ENCODE assay signal across 19 cellular contexts in the genomic region with DNA sequence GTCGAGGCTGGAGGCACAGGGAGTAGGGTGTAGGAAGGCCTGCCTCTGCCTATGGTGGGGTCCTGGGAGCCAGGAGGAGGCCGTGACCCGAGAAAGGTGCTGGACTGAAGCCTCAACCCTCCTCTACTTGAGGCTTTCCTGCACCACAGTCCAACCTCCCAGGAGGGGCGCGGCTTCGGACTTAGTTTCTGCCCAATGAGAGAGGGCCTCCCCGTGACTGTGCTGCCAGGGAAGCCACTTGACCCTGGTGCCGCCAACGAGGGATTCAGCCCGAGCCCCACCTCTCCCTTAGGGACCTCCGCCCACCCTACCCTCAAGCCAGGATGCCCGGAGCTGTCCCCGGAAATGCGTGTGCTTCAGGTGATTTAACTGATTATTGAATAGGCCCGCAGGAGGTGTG. TPM values are rescaled to one million over a fixed set of nuclear protein-coding genes. Genes with fewer than 3 reads are reported as not detected.
"Had no signal": no experiment of that assay in that cellular context is flagged by ENCODE, and none has a peak within 500 bp of the region (broad histone marks: within the 10 kb centered on the region; RNA-seq: fewer than 3 reads in every experiment).

CGB3 (minus strand) TSS at position 101 of the 400 bp plus-strand sequence. CDS start 362 bp downstream, outside the sequence.

RNA-seq across cellular contexts. Expression of gene CGB3, which starts in this region (rescaled TPM):
- total RNA-seq: activated naive CD4-positive, alpha-beta T cell treated with anti-CD3 and anti-CD28 coated beads for 36 hours; activated naive CD4-positive, alpha-beta T cell treated with anti-CD3 and anti-CD28 coated beads, Interleukin-2, amount 50 U/mL, for 72 hours; activated naive CD8-positive, alpha-beta T cell treated with anti-CD3 and anti-CD28 coated beads for 36 hours; activated naive CD8-positive, alpha-beta T cell treated with anti-CD3 and anti-CD28 coated beads, Interleukin-2, amount 10 ng/mL, durations not matched to agents 7 days and 5 days; activated T-cell treated with anti-CD3 and anti-CD28 coated beads, Interleukin-2, amount 50 U/mL, for 4 hours; activated T-cell treated with anti-CD3 and anti-CD28 coated beads, Interleukin-2, amount 50 U/mL, for 72 hours; activated T-helper 1 cell treated with anti-CD3 and anti-CD28 coated beads, Interleukin-12 subunit alpha, Interleukin-12 subunit beta, Interleukin-2, Interleukin-4 antibody, amounts not matched to agents 30 ng/mL and 10 ng/mL and 1 ng/mL, durations not matched to agents 14 hours and 24 hours and 36 hours; activated T-helper 17 cell treated with anti-CD3 and anti-CD28 coated beads, Interleukin-2, amount 50 U/mL, for 72 hours; activated T-helper 2 cell treated with anti-CD3 and anti-CD28 coated beads, Interferon-gamma antibody, Interleukin-2, Interleukin-4, amounts not matched to agents 10 μg/mL and 5 μg/mL and 100 μg/mL, durations not matched to agents 14 hours and 24 hours and 36 hours; adrenal gland; aorta; ascending aorta; body of pancreas; breast epithelium; bronchial epithelial cell; cardiac muscle cell; cardiac septum; cerebellum; chondrocyte had no signal
